In the genomic region with DNA sequence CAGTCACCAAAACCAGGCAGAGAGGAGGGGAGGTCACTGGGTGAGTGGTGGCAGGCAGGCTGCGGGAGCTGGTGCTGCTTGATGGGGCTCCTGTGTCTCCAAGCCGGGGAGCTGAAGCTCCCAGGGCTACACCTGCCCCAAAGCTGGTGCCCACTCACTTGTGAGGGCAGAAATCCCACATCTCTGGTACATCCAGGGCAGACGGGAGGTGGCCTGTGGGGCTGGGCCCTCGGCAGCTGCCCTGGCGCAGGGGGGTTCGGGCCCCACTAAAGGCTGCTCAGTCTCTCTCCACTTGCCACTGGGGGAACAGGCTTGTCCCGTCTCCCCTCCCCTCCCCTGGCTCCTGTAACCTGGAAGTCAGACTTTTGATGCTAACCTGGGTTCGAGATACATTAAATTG, we compare ENCODE assay signal across 18 cellular contexts. TPM values are rescaled to one million over a fixed set of nuclear protein-coding genes. Genes with fewer than 3 reads are reported as not detected.
DNase-seq lines count a peak whose midpoint lies in the region; ATAC-seq, FAIRE-seq and TF ChIP-seq lines count a peak whose summit lies in the region.
"Had no signal": no experiment of that assay in that cellular context is flagged by ENCODE, and none has a peak within 500 bp of the region (broad histone marks: within the 10 kb centered on the region; RNA-seq: fewer than 3 reads in every experiment).

No MANE protein-coding gene starts in this region.

- POLR2A ChIA-PET in MCF 10A (lab: Yijun Ruan, JAX), result interaction anchor here (0.6 to 11.7 kb wide), 4 partner anchors 13 to 34 kb away, joined by 3 to 456 read pairs (median 4); no protein-coding TSS in a partner anchor

- dilution Hi-C loops in mammary epithelial cell (cut with HindIII; ENCODE audit: low sequenced_read_pairs), result no loop called here

- peak overlapping the region; percentile 66 for H3K27ac Mint-ChIP-seq in MCF 10A (ENCODE audit: low read depth, unreplicated experiment)
- H3K27ac Mint-ChIP-seq: activated CD8-positive, alpha-beta T cell treated with anti-CD3 and anti-CD28 coated beads, Interleukin-2, amount 10 ng/mL, durations not matched to agents 7 days and 5 days had no signal

- H3K4me1 Mint-ChIP-seq in MCF 10A (ENCODE audit: insufficient read depth, unreplicated experiment), result peaks cover 22% of the 10 kb centered on the region

- H4K20me1 ChIP-seq in mammary epithelial cell (ENCODE audit: insufficient read depth, low read length), result peaks cover 3% of the 10 kb centered on the region

- CTCF ChIA-PET in MCF 10A (lab: Yijun Ruan, JAX) (interaction anchor here (0.6 to 1.4 kb wide), 2 partner anchors 88 to 376 kb away, joined by 3 to 4 read pairs; no protein-coding TSS in a partner anchor), mammary epithelial cell (lab: Charles Lee; ENCODE audit: low non-redundant PET) (no interaction called here)

- no peak for DNase-seq in MCF 10A (ENCODE audit: unreplicated experiment)
- no peak for DNase-seq in mammary epithelial cell
- DNase-seq in pancreas, result peak in 2 of 6 donors; percentile 20 to 56
- DNase-seq in tibial nerve (ENCODE audit: low spot score in 2 of 2), result no peak
- no peak for DNase-seq in HCEC 1CT
- DNase-seq: activated CD8-positive, alpha-beta T cell treated with anti-CD3 and anti-CD28 coated beads, Interleukin-2, amount 10 ng/mL, durations not matched to agents 7 days and 5 days; activated gamma-delta T cell; effector memory CD8-positive, alpha-beta T cell; Kasumi-1; NCI-H146; stimulated activated naive CD8-positive, alpha-beta T cell treated with anti-CD3 and anti-CD28 coated beads, Interleukin-15, Interleukin-2, amounts not matched to agents 100 U/mL and 50 U/mL, for 24 hours had no signal

- no peak overlapping the region for H3K4me3 Mint-ChIP-seq in MCF 10A (ENCODE audit: unreplicated experiment)
- H3K4me3 Mint-ChIP-seq: activated CD8-positive, alpha-beta T cell treated with anti-CD3 and anti-CD28 coated beads, Interleukin-2, amount 10 ng/mL, durations not matched to agents 7 days and 5 days; effector memory CD8-positive, alpha-beta T cell had no signal

- TF ChIP-seq POLR2A in tibial nerve (IDR thresholded peaks at IDR 0.05), result no peak

- H3K4me2 ChIP-seq in mammary epithelial cell (ENCODE audit: insufficient read depth, low read depth, low read length), result no peak overlapping the region
- H3K4me2 ChIP-seq: smooth muscle cell had no signal

- TF ChIP-seq EP300 in tibial nerve (IDR thresholded peaks at IDR 0.05), result no peak

- peaks cover 22% of the 10 kb centered on the region for H3K36me3 ChIP-seq in mammary epithelial cell (ENCODE audit: insufficient read depth, low read length)
- H3K36me3 ChIP-seq in pancreas, result peaks cover 0 to 38% (median 36%) of the 10 kb centered on the region in 3 donors
- H3K36me3 ChIP-seq in tibial nerve, result peaks cover 0 to 41% (median 4%) of the 10 kb centered on the region in 3 donors

- H3K9ac ChIP-seq in mammary epithelial cell (ENCODE audit: insufficient read depth, low read length), result no peak overlapping the region

- no peaks in the 10 kb centered on the region for H3K27me3 Mint-ChIP-seq in MCF 10A (ENCODE audit: insufficient read depth, unreplicated experiment)
- H3K27me3 Mint-ChIP-seq: effector memory CD8-positive, alpha-beta T cell had no signal

- peaks cover 80% of the 10 kb centered on the region for H3K36me3 Mint-ChIP-seq in MCF 10A (ENCODE audit: insufficient read depth, unreplicated experiment)

- peaks cover 80% of the 10 kb centered on the region for H3K4me1 ChIP-seq in mammary epithelial cell (ENCODE audit: insufficient read depth, low read length)
- H3K4me1 ChIP-seq in pancreas, result peaks cover 18 to 28% (median 26%) of the 10 kb centered on the region in 3 donors
- H3K4me1 ChIP-seq in tibial nerve, result peaks cover 0 to 100% (median 85%) of the 10 kb centered on the region in 4 donors

- no peak for FAIRE-seq in pancreas (lab: Jason Lieb, UNC)
- FAIRE-seq: frontal cortex, GM12892 had no signal

- TF ChIP-seq CTCF in MCF 10A (IDR thresholded peaks at IDR 0.05; ENCODE audit: unreplicated experiment) (no peak), mammary epithelial cell (conservative IDR thresholded peaks at IDR 0.05 in 1 of 2, IDR thresholded peaks at IDR 0.05 in 1 of 2; ENCODE audit: extremely low read depth in 1 of 2, insufficient read depth in 1 of 2, low read depth in 1 of 2, low read length in 2 of 2) (no peak), pancreas (IDR thresholded peaks at IDR 0.05) (no peak), tibial nerve (IDR thresholded peaks at IDR 0.05) (no peak)

- H3K27me3 ChIP-seq in mammary epithelial cell (ENCODE audit: insufficient read depth, low read length) (no peaks in the 10 kb centered on the region), pancreas (no peaks in the 10 kb centered on the region), tibial nerve (no peaks in the 10 kb centered on the region)
- H3K27me3 ChIP-seq: neutrophil had no signal

- 86% methylated on average over 7 of the region's 8 CpGs for WGBS in mammary epithelial cell (ENCODE audit: low coverage, missing lambda C conversion rate)
- 87 to 88% methylated on average over 8 of the region's 8 CpGs for WGBS in pancreas, 2 donors
- WGBS in tibial nerve, 2 donors, result 50 to 58% methylated on average over 3 to 6 of the region's 8 CpGs

- peaks cover 97% of the 10 kb centered on the region for H3K79me2 ChIP-seq in mammary epithelial cell (ENCODE audit: insufficient read depth, low read length)

- no peak overlapping the region for H3K27ac ChIP-seq in mammary epithelial cell (ENCODE audit: insufficient read depth, low read depth, low read length)
- peak overlapping the region; percentile 74 for H3K27ac ChIP-seq in cingulate gyrus (ENCODE audit: low read depth, low read length)
- peak overlapping the region; percentile 39 to 65 (median 44) for H3K27ac ChIP-seq in pancreas
- H3K27ac ChIP-seq in tibial nerve, result peak overlapping the region; percentile 41 to 99 (median 73)
- H3K27ac ChIP-seq: neutrophil had no signal

- BruUV-seq in MCF 10A (replicated peaks; lab: Mats Ljungman, UMichigan) (no TSS peak), mammary epithelial cell (replicated peaks; lab: Mats Ljungman, UMichigan) (no TSS peak)

- H3K9me3 ChIP-seq in mammary epithelial cell (replicated peaks; ENCODE audit: insufficient read depth, low read length), result no peaks in the 10 kb centered on the region
- H3K9me3 ChIP-seq in pancreas, result no peaks in the 10 kb centered on the region
- no peaks in the 10 kb centered on the region for H3K9me3 ChIP-seq in tibial nerve
- H3K9me3 ChIP-seq: neutrophil had no signal

- H3K9me3 Mint-ChIP-seq in MCF 10A (ENCODE audit: unreplicated experiment), result no peaks in the 10 kb centered on the region
- H3K9me3 Mint-ChIP-seq: effector memory CD8-positive, alpha-beta T cell had no signal

- ATAC-seq in pancreas (no peak), HG03432 (IDR thresholded peaks at IDR 0.05; ENCODE audit: unreplicated experiment) (no peak), GM19324 (IDR thresholded peaks at IDR 0.05; ENCODE audit: low FRiP score, unreplicated experiment) (no peak)
- ATAC-seq: activated CD8-positive, alpha-beta T cell treated with anti-CD3 and anti-CD28 coated beads, Interleukin-2, amount 10 ng/mL, durations not matched to agents 7 days and 5 days; effector memory CD8-positive, alpha-beta T cell; stimulated activated naive CD8-positive, alpha-beta T cell treated with anti-CD3 and anti-CD28 coated beads, Interleukin-15, Interleukin-2, amounts not matched to agents 100 U/mL and 50 U/mL, for 24 hours had no signal

- intact Hi-C loops in MCF 10A (cut with micrococcal nuclease) (no loop called here), mammary epithelial cell (cut with micrococcal nuclease) (no loop called here), pancreas (cut with DNase I) (no loop called here)

- H2AFZ ChIP-seq in mammary epithelial cell (ENCODE audit: low read depth, low read length), result no peak overlapping the region

- in situ Hi-C loops in mammary epithelial cell (cut with MboI; ENCODE audit: low sequenced_read_pairs in 2 of 2), result no loop called here

- H3K4me3 ChIP-seq in mammary epithelial cell (replicated peaks in 1 of 3; ENCODE audit: insufficient read depth in 1 of 3, low read depth in 2 of 3, low read length in 3 of 3) (no peak overlapping the region), pancreas (no peak overlapping the region), tibial nerve (no peak overlapping the region)
- H3K4me3 ChIP-seq: smooth muscle cell had no signal

RNA-seq across cellular contexts. Expression of gene PPARA, which starts 55.6 kb away (rescaled TPM):
- total RNA-seq in MCF 10A (2022) (8.0 and 10.1 TPM in 2 replicates), mammary epithelial cell (10 to 100 TPM; 10.3 to 15.5 TPM), pancreas (10 to 100 TPM; 13.8 to 24.5 (median 16.2) TPM), tibial nerve (10 to 100 TPM; 18.9 to 43.5 (median 27.2) TPM)
- polyA plus RNA-seq in mammary epithelial cell (7.4 TPM), pancreas (1 to 10 TPM; 4.1 to 6.1 TPM)
- polyA minus RNA-seq in mammary epithelial cell, result 46.3 TPM
